Comparison of ENCODE assay signal across 1 cellular context in the genomic region with DNA sequence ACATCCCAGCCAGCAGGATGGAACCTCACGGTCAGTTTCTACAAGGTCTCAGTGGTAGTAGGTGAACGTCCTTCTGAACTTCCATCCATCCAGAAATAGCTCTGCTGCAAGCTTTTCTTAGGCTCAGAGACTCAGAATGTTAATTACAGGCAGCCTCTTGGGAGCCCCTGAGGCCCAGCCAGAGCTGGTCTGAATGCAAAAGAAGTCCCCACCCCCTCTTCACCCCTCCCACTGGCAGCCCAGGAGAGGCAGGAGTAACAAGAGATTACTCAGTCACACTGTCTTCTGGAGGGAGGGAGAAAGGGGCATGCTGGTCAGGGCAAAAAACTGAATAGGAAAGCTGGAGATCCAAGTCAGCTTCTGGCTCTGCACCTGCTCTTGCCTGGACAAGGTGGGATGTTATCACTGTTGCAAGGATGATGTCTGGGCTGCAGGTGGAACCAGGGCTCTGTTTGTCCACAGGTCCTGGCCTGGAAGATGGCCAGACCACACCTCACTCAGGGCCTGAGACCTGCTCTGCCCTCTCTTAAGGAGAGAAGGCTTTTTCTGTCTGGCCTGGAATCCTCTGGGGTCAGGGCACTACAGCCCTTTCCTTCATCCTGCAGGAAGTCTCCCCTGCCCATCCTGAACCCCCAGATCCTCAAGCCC.
TF ChIP-seq lines count a peak whose summit lies in the region.

No MANE protein-coding gene starts in this region.

TF ChIP-seq in HepG2, 621 proteins besides CTCF, POLR2A, EP300 and RAD21:
- no peak for TF ChIP-seq DNMT1 (CRISPR knock-in tag; IDR thresholded peaks at IDR 0.05)
- no peak for TF ChIP-seq SOX13 (IDR thresholded peaks at IDR 0.05)
- no peak for TF ChIP-seq SOX13 (CRISPR knock-in tag; conservative IDR thresholded peaks at IDR 0.05 in 1 of 2, IDR thresholded peaks at IDR 0.05 in 1 of 2)
